ENCODE assay signal across 11 cellular contexts in the genomic region with DNA sequence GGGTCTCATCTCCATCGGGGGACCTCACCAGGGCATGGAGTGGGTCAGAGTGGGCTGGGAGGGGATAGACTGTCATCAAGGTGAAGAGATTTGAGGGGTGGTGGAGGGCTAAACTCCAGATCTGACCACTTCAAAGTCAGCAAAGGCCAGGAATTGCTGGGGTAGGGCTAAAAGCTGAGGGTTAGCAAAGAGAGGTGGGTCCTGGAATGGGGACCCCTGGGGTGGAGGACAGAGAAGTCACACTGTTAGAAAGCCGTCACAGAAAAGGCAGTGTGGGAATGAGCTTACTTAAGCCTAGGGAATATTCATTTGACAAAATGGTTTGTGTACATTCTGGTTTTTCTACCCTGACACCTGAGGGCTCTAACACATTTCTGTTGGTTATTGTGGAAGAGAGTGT. TPM values are rescaled to one million over a fixed set of nuclear protein-coding genes. Genes with fewer than 3 reads are reported as not detected.
DNase-seq lines count a peak whose midpoint lies in the region; ATAC-seq, FAIRE-seq and TF ChIP-seq lines count a peak whose summit lies in the region.
"Had no signal": no experiment of that assay in that cellular context is flagged by ENCODE, and none has a peak within 500 bp of the region (broad histone marks: within the 10 kb centered on the region; RNA-seq: fewer than 3 reads in every experiment).

No MANE protein-coding gene starts in this region.

- DNase-seq in GM12864 (ENCODE audit: low read depth) (no peak), NCI-H1694 (lab: John Stamatoyannopoulos, UW) (no peak), pancreas (no peak), NCI-H510A treated with DMSO at 0.1 percent for 48 hours (lab: John Stamatoyannopoulos, UW) (no peak)
- DNase-seq in naive thymus-derived CD4-positive, alpha-beta T cell = no peak
- DNase-seq: activated CD8-positive, alpha-beta memory T cell treated with anti-CD3 and anti-CD28 coated beads for 24 hours; NCI-H82 had no signal

- no peaks in the 10 kb centered on the region for H3K27me3 Mint-ChIP-seq in naive thymus-derived CD4-positive, alpha-beta T cell

- 74 to 75% methylated on average over 2 of the region's 2 CpGs for WGBS in pancreas, 2 donors

- peaks cover 0 to 5% (median 0%) of the 10 kb centered on the region in 3 experiments for H3K9me3 ChIP-seq in naive thymus-derived CD4-positive, alpha-beta T cell (ENCODE audit: control insufficient read depth in 2 of 3, low read length in 3 of 3)
- no peaks in the 10 kb centered on the region for H3K9me3 ChIP-seq in pancreas

- ATAC-seq in GM21515 (IDR thresholded peaks at IDR 0.05; ENCODE audit: unreplicated experiment) = peak; percentile 8
- ATAC-seq in naive thymus-derived CD4-positive, alpha-beta T cell = no peak
- ATAC-seq in pancreas = no peak

- peaks cover 52 to 84% (median 66%) of the 10 kb centered on the region in 7 donors for H3K4me1 Mint-ChIP-seq in naive thymus-derived CD4-positive, alpha-beta T cell

- POLR2A ChIA-PET in naive thymus-derived CD4-positive, alpha-beta T cell (lab: Charles Lee) = no interaction called here

- TF ChIP-seq CTCF in GM12864 (IDR thresholded peaks at IDR 0.05; ENCODE audit: low read depth, low read length, missing control alignments) = no peak
- no peak for TF ChIP-seq CTCF in VCaP (conservative IDR thresholded peaks at IDR 0.05)
- no peak for TF ChIP-seq CTCF in pancreas (IDR thresholded peaks at IDR 0.05)

- H3K27ac Mint-ChIP-seq in naive thymus-derived CD4-positive, alpha-beta T cell = peak overlapping the region; percentile 90 to 98 (median 95)

- FAIRE-seq in pancreas (lab: Jason Lieb, UNC) = no peak
- FAIRE-seq: endometrium had no signal

- H3K9me3 Mint-ChIP-seq in naive thymus-derived CD4-positive, alpha-beta T cell = peaks cover 0 to 9% (median 0%) of the 10 kb centered on the region in 11 donors

- H3K27ac ChIP-seq in VCaP (peak overlapping the region; percentile 48; the same call in 1 of the 2 replicates), pancreas (no peak overlapping the region)
- H3K27ac ChIP-seq in naive thymus-derived CD4-positive, alpha-beta T cell (ENCODE audit: low read depth, low read length) = peak overlapping the region; percentile 68
- H3K27ac ChIP-seq: SK-N-MC had no signal

- no peaks in the 10 kb centered on the region for H3K27me3 ChIP-seq in naive thymus-derived CD4-positive, alpha-beta T cell (ENCODE audit: control insufficient read depth in 2 of 2, insufficient read depth in 2 of 2, low read length in 2 of 2)
- no peaks in the 10 kb centered on the region for H3K27me3 ChIP-seq in pancreas

- H3K4me3 ChIP-seq in GM12864 (ENCODE audit: low read depth, low read length) = peak overlapping the region; percentile 11; the same call in 1 of the 2 replicates
- no peak overlapping the region for H3K4me3 ChIP-seq in naive thymus-derived CD4-positive, alpha-beta T cell (ENCODE audit: low read length)
- H3K4me3 ChIP-seq in pancreas = no peak overlapping the region
- H3K4me3 ChIP-seq: SK-N-MC had no signal

- H3K4me1 ChIP-seq in naive thymus-derived CD4-positive, alpha-beta T cell (ENCODE audit: control insufficient read depth in 2 of 2, insufficient read depth in 2 of 2, low read length in 2 of 2) = peaks cover 1 to 22% of the 10 kb centered on the region in 2 donors
- H3K4me1 ChIP-seq in pancreas = peaks cover 0 to 14% (median 6%) of the 10 kb centered on the region in 3 donors

- CTCF ChIA-PET in naive thymus-derived CD4-positive, alpha-beta T cell (lab: Charles Lee) = interaction anchor here (0.6 kb wide), 1 partner anchor 1916 kb away, joined by 3 read pairs; no protein-coding TSS in a partner anchor

- H3K36me3 Mint-ChIP-seq in naive thymus-derived CD4-positive, alpha-beta T cell = peaks cover 10 to 46% (median 32%) of the 10 kb centered on the region in 5 donors

- intact Hi-C loops in naive thymus-derived CD4-positive, alpha-beta T cell (cut with micrococcal nuclease) = loop anchor here in 1 of 2 donors (10.0 kb wide), 2 partner anchors 269 to 1071 kb away; a partner anchor contains a TSS
- intact Hi-C loops in pancreas (cut with DNase I) = no loop called here

- peak overlapping the region; percentile 11 to 83 (median 69) for H3K4me3 Mint-ChIP-seq in naive thymus-derived CD4-positive, alpha-beta T cell

- H3K36me3 ChIP-seq in naive thymus-derived CD4-positive, alpha-beta T cell (ENCODE audit: control insufficient read depth in 2 of 3, insufficient read depth in 3 of 3, low read length in 3 of 3) = peaks cover 0 to 9% (median 0%) of the 10 kb centered on the region in 3 experiments
- H3K36me3 ChIP-seq in pancreas = peaks cover 0 to 6% (median 0%) of the 10 kb centered on the region in 3 donors

RNA-seq across cellular contexts. Expression of a gene that starts 6.2 kb away (rescaled TPM):
- total RNA-seq in naive thymus-derived CD4-positive, alpha-beta T cell = 100 to 1,000 TPM in 2 of 5 experiments, 10 to 100 TPM in 3; 64.8 to 105 (median 78.6) TPM
- 10 to 100 TPM; 59.9 to 96.4 TPM for polyA plus RNA-seq in naive thymus-derived CD4-positive, alpha-beta T cell
- 10 to 100 TPM; 29.5 to 51.7 (median 35.2) TPM for total RNA-seq in pancreas
- 10 to 100 TPM; 50.3 to 51.2 TPM for polyA plus RNA-seq in pancreas

RNA-seq across cellular contexts. Expression of a gene that starts 6.5 kb away (rescaled TPM):
- total RNA-seq in naive thymus-derived CD4-positive, alpha-beta T cell = 1 to 10 TPM; 4.6 to 9.8 (median 7.2) TPM
- polyA plus RNA-seq in naive thymus-derived CD4-positive, alpha-beta T cell = 1 to 10 TPM; 6.2 to 7.0 TPM
- 1 to 10 TPM; 3.0 to 5.5 (median 4.1) TPM for total RNA-seq in pancreas
- polyA plus RNA-seq in pancreas = 1 to 10 TPM; 5.0 to 5.1 TPM

Comparison
In these comparisons a context has a peak if more than half of its experiments do, and no peak if none do; other contexts are left out.
1. H3K27ac ChIP-seq: peak in VCaP (single experiment) and naive thymus-derived CD4-positive, alpha-beta T cell (single experiment); none in pancreas (0 of 4).